In the genomic region with DNA sequence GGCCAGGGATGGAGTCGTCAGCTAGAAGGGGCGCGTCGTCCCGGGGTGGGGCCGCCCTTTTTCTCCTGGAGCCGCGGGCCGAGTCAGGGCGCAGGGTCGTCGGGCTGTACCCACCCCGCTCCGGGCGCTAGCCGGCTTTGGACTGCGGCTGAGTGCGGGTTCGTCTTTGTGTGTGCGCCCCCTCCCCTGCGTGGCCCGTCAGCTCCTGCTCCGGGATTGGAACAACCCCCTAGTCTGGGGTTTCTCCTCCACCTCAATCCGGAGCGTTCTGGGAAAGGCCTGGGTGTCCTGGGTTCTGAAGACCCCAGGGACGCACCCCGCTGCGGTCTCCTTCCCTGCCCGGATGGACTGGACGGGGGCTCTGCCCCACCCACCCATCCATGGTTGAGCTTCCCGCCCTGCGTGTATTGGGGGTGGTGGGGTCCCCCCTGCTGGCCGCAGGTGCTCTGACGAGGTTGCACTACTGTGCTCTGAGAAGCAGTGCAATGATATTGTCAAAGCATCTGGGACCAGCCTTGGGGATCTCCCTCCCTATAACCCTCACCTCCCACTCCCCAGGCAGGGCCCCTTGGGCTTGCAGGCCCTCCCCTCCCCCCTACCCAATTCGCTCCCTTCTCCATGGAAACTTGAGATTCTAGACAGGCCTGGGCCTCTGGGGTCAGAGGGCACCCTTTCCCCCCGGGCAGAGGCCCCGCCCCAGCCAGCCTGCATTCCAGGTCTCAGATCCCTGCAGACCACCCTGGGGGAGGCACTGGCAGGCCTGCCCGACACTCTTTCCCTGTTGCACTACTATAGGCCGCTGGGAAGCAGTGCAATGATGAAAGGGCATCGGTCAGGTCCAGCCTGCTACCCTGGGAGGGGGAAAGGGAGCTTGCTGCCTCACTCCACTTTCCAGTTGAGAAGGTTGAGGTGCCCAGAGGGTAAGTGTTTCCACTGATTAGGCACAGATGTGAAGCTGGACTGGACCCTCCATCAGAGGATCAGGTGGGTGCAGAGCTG, we compare ENCODE assay signal across 8 cellular contexts. TPM values are rescaled to one million over a fixed set of nuclear protein-coding genes. Genes with fewer than 3 reads are reported as not detected.
DNase-seq lines count a peak whose midpoint lies in the region; ATAC-seq and TF ChIP-seq lines count a peak whose summit lies in the region.

No MANE protein-coding gene starts in this region.

- H3K27me3 ChIP-seq in WERI-Rb-1 (ENCODE audit: insufficient read depth, low read depth, severe bottlenecking) (no peaks in the 10 kb centered on the region), iPS-20b (ENCODE audit: insufficient read depth, low read length) (no peaks in the 10 kb centered on the region), thyroid gland (no peaks in the 10 kb centered on the region)

- H3K36me3 Mint-ChIP-seq in activated CD4-positive, alpha-beta T cell treated with anti-CD3 and anti-CD28 coated beads for 36 hours (ENCODE audit: low read depth): peaks cover 24% of the 10 kb centered on the region

- H3K27ac Mint-ChIP-seq in activated CD4-positive, alpha-beta T cell treated with anti-CD3 and anti-CD28 coated beads for 36 hours: no peak overlapping the region

- DNase-seq in activated CD4-positive, alpha-beta T cell treated with anti-CD3 and anti-CD28 coated beads for 36 hours: no peak
- no peak for DNase-seq in activated CD4-positive, alpha-beta T cell treated with anti-CD3 and anti-CD28 coated beads, Interleukin-2, amount 50 U/mL, for 4 hours
- peak; percentile 27 for DNase-seq in WERI-Rb-1
- no peak for DNase-seq in thyroid gland
- DNase-seq in posterior vena cava (ENCODE audit: low spot score): no peak
- no peak for DNase-seq in NAMALWA (ENCODE audit: low spot score)
- no peak for DNase-seq in hypothalamus (lab: John Stamatoyannopoulos, UW)

- H3K9me3 ChIP-seq in WERI-Rb-1 (ENCODE audit: severe bottlenecking) (no peaks in the 10 kb centered on the region), iPS-20b (ENCODE audit: insufficient read depth, low read depth, low read length) (no peaks in the 10 kb centered on the region), thyroid gland (no peaks in the 10 kb centered on the region)

- POLR2A ChIA-PET in activated CD4-positive, alpha-beta T cell treated with anti-CD3 and anti-CD28 coated beads for 36 hours (lab: Charles Lee): interaction anchor here (0.8 to 1.0 kb wide), 3 partner anchors 7 to 13 kb away, joined by 3 to 4 read pairs (median 3); partner anchors contain the start of gene SDF2L1

- no peak for TF ChIP-seq POLR2A in thyroid gland (IDR thresholded peaks at IDR 0.05)

- no peak for ATAC-seq in activated CD4-positive, alpha-beta T cell treated with anti-CD3 and anti-CD28 coated beads for 36 hours

- H3K36me3 ChIP-seq in WERI-Rb-1: peaks cover 57% of the 10 kb centered on the region
- H3K36me3 ChIP-seq in iPS-20b (ENCODE audit: insufficient read depth, low read depth, low read length): peaks cover 24% of the 10 kb centered on the region
- peaks cover 0 to 11% of the 10 kb centered on the region in 2 donors for H3K36me3 ChIP-seq in thyroid gland

- no peaks in the 10 kb centered on the region for H3K27me3 Mint-ChIP-seq in activated CD4-positive, alpha-beta T cell treated with anti-CD3 and anti-CD28 coated beads for 36 hours

- peak overlapping the region; percentile 94 for H3K4me3 ChIP-seq in WERI-Rb-1 (ENCODE audit: low read depth, low read length)
- peak overlapping the region; percentile 87 for H3K4me3 ChIP-seq in iPS-20b (ENCODE audit: low read length)
- H3K4me3 ChIP-seq in thyroid gland (replicated peaks in 1 of 3): peak overlapping the region; percentile 15 to 30 (median 26)

- H3K9me3 Mint-ChIP-seq in activated CD4-positive, alpha-beta T cell treated with anti-CD3 and anti-CD28 coated beads for 36 hours (ENCODE audit: low read depth): no peaks in the 10 kb centered on the region

- CTCF ChIA-PET in activated CD4-positive, alpha-beta T cell treated with anti-CD3 and anti-CD28 coated beads for 36 hours (lab: Charles Lee): interaction anchor here (0.6 to 2.1 kb wide), 4 partner anchors 10 to 1383 kb away, joined by 3 to 11 read pairs (median 7); partner anchors contain the start of gene SDF2L1

- 24 to 27% methylated on average over 17 to 28 of the region's 40 CpGs for WGBS in thyroid gland, 2 donors

- H3K4me1 ChIP-seq in iPS-20b (ENCODE audit: insufficient read depth, low read length) (peaks cover 11% of the 10 kb centered on the region; the same call in 1 of the 2 replicates), thyroid gland (peaks cover 18 to 22% of the 10 kb centered on the region in 2 donors)

- H3K27ac ChIP-seq in WERI-Rb-1: peak overlapping the region; percentile 95
- H3K27ac ChIP-seq in iPS-20b (ENCODE audit: low read length): peak overlapping the region; percentile 78
- no peak overlapping the region for H3K27ac ChIP-seq in thyroid gland

- peak overlapping the region; percentile 85 for H3K4me3 Mint-ChIP-seq in activated CD4-positive, alpha-beta T cell treated with anti-CD3 and anti-CD28 coated beads for 36 hours

- intact Hi-C loops in activated CD4-positive, alpha-beta T cell treated with anti-CD3 and anti-CD28 coated beads for 36 hours (cut with DNase I, micrococcal nuclease): loop anchor here (1.0 to 2.0 kb wide), 5 partner anchors 11 to 736 kb away; partner anchors contain the start of genes CRKL (in 1 of the 2), PPIL2 (in 1 of the 2), SDF2L1 (in 1 of the 2) and YDJC (in 1 of the 2)
- intact Hi-C loops in thyroid gland (cut with DNase I): no loop called here
- intact Hi-C loops in posterior vena cava (cut with DNase I): no loop called here

- H3K9ac ChIP-seq in iPS-20b (ENCODE audit: low read depth, low read length): peak overlapping the region; percentile 92

- 0 out of 2 replicates have a peak, but pooled peaks have one; percentile 9 for TF ChIP-seq CTCF in WERI-Rb-1 (IDR thresholded peaks at IDR 0.05; ENCODE audit: low read depth, low read length)
- no peak for TF ChIP-seq CTCF in thyroid gland (IDR thresholded peaks at IDR 0.05)

- H3K4me1 Mint-ChIP-seq in activated CD4-positive, alpha-beta T cell treated with anti-CD3 and anti-CD28 coated beads for 36 hours: peaks cover 25% of the 10 kb centered on the region

RNA-seq across cellular contexts. Expression of gene SDF2L1, which starts 10.7 kb away (rescaled TPM):
- total RNA-seq in activated CD4-positive, alpha-beta T cell treated with anti-CD3 and anti-CD28 coated beads for 36 hours: 10 to 100 TPM; 13.7 to 32.8 TPM
- 100 to 1,000 TPM in 2 of 4 donors, 10 to 100 TPM in 2; 60.2 to 444 (median 210) TPM for total RNA-seq in thyroid gland
- 10 to 100 TPM; 27.8 to 33.1 TPM for total RNA-seq in posterior vena cava

RNA-seq across cellular contexts. Expression of gene PPIL2, which starts 13.0 kb away (rescaled TPM):
- total RNA-seq in activated CD4-positive, alpha-beta T cell treated with anti-CD3 and anti-CD28 coated beads for 36 hours: 10 to 100 TPM; 42.8 to 57.7 TPM
- total RNA-seq in thyroid gland: 100 to 1,000 TPM in 2 of 4 donors, 10 to 100 TPM in 2; 72.7 to 135 (median 108) TPM
- 10 to 100 TPM; 28.9 to 29.5 TPM for total RNA-seq in posterior vena cava

RNA-seq across cellular contexts. Expression of gene CCDC116, which starts 20.3 kb away (rescaled TPM):
- total RNA-seq in activated CD4-positive, alpha-beta T cell treated with anti-CD3 and anti-CD28 coated beads for 36 hours: under 1 TPM; 0.23 to 0.33 TPM
- total RNA-seq in thyroid gland: 1 to 10 TPM in 1 of 4 donors, under 1 TPM in 3; 0.27 to 1.6 (median 0.74) TPM
- total RNA-seq in posterior vena cava: under 1 TPM; 0.23 to 0.38 TPM

RNA-seq across cellular contexts. Expression of gene YDJC, which starts 23.0 kb away (rescaled TPM):
- 10 to 100 TPM; 43.4 to 54.0 TPM for total RNA-seq in activated CD4-positive, alpha-beta T cell treated with anti-CD3 and anti-CD28 coated beads for 36 hours
- total RNA-seq in thyroid gland (10 to 100 TPM; 44.5 to 72.7 (median 54.6) TPM), posterior vena cava (1 to 10 TPM; 7.1 to 8.5 TPM)

Comparison
In these comparisons a context has a peak if more than half of its experiments do, and no peak if none do; other contexts are left out.
1. H3K27ac ChIP-seq: peak in WERI-Rb-1 (single experiment) and iPS-20b (single experiment); none in thyroid gland (0 of 3).
2. H3K4me3 ChIP-seq: peak in every context shown above with its lines; median percentile 94 in WERI-Rb-1; 87 in iPS-20b; 26 in thyroid gland.
3. intact Hi-C loops: an anchor here in activated CD4-positive, alpha-beta T cell treated with anti-CD3 and anti-CD28 coated beads for 36 hours (1.0 to 2.0 kb wide); none called in thyroid gland and posterior vena cava.